Comparison of ENCODE assay signal across 15 cellular contexts in genomic region chr16:12319464-12320030, GRCh38.
DNase-seq lines count a peak whose midpoint lies in the region; ATAC-seq, FAIRE-seq and TF ChIP-seq lines count a peak whose summit lies in the region.
"Had no signal": no experiment of that assay in that cellular context is flagged by ENCODE, and none has a peak within 500 bp of the region (broad histone marks: within the 10 kb centered on the region; RNA-seq: fewer than 3 reads in every experiment).

No MANE protein-coding gene starts in this region.

- H3K4me3 ChIP-seq in A549 (no peak overlapping the region), endodermal cell (ENCODE audit: low read length) (no peak overlapping the region)
- H3K4me3 ChIP-seq: GM12878, tibial artery had no signal

- H2BK5ac ChIP-seq in H9 (ENCODE audit: insufficient read length, low read length): no peak overlapping the region

- H3K4me3 Mint-ChIP-seq in H9 (no peak overlapping the region), endodermal cell (peak overlapping the region; percentile 17)

- no peak overlapping the region for H2BK120ac ChIP-seq in H9 (ENCODE audit: low read depth, low read length, poor library complexity, severe bottlenecking)

- H3K9ac ChIP-seq in H9 (ENCODE audit: extremely low read depth, insufficient read length, low read length) (no peak overlapping the region), endodermal cell (ENCODE audit: extremely low read depth, low read length, poor library complexity, severe bottlenecking) (no peak overlapping the region)
- H3K9ac ChIP-seq: KMS-11 had no signal

- H3K79me1 ChIP-seq in H9 (ENCODE audit: insufficient read depth, low read depth, low read length, poor library complexity, severe bottlenecking): no peaks in the 10 kb centered on the region

- peaks cover 2% of the 10 kb centered on the region for H4K20me1 ChIP-seq in H9 (ENCODE audit: control insufficient read depth, insufficient read depth, insufficient read length)

- no peaks in the 10 kb centered on the region for H3K27me3 ChIP-seq in H9 (ENCODE audit: insufficient read depth, low read length)
- H3K27me3 ChIP-seq in endodermal cell (ENCODE audit: control insufficient read depth, insufficient read depth, low read length, poor library complexity, severe bottlenecking): no peaks in the 10 kb centered on the region
- H3K27me3 ChIP-seq: tibial artery had no signal

- H3K27me3 Mint-ChIP-seq in H9 (ENCODE audit: low read depth): no peaks in the 10 kb centered on the region
- H3K27me3 Mint-ChIP-seq in endodermal cell (ENCODE audit: insufficient read depth): peaks cover 27% of the 10 kb centered on the region

- peak overlapping the region; percentile 19; the same call in 1 of the 3 replicates for H3K4me2 ChIP-seq in A549
- H3K4me2 ChIP-seq in H9 (ENCODE audit: insufficient read depth, insufficient read length, low read length): no peak overlapping the region
- H3K4me2 ChIP-seq: KMS-11 had no signal

- 82% methylated on average over 8 of the region's 9 CpGs for WGBS in A549 (ENCODE audit: missing lambda C conversion rate)
- WGBS in H9 (ENCODE audit: extremely low coverage, insufficient read length, low lambda C conversion rate): no CpG with 5 or more reads among the region's 9 CpGs
- WGBS in endodermal cell (ENCODE audit: insufficient coverage in 1 of 2, insufficient read length in 1 of 2), 2 experiments: 67 to 73% methylated on average over 2 to 9 of the region's 9 CpGs

- no peak overlapping the region for H3K14ac ChIP-seq in H9 (ENCODE audit: insufficient read depth, low read length)

- H3K9me3 ChIP-seq in A549 (no peaks in the 10 kb centered on the region), H9 (ENCODE audit: control insufficient read depth, low read depth, low read length) (no peaks in the 10 kb centered on the region), endodermal cell (ENCODE audit: control insufficient read depth, low read length) (no peaks in the 10 kb centered on the region)
- H3K9me3 ChIP-seq: tibial artery had no signal

- TF ChIP-seq POLR2A in A549 (IDR thresholded peaks at IDR 0.05; ENCODE audit: low read length): no peak

- no peak for ATAC-seq in A549
- ATAC-seq in GM18517 (IDR thresholded peaks at IDR 0.05; ENCODE audit: unreplicated experiment): no peak
- ATAC-seq: GM12878, Panc1 had no signal

- no peak overlapping the region for H2AK5ac ChIP-seq in H9 (ENCODE audit: insufficient read length, low read length)

- POLR2A ChIA-PET in A549 (lab: Yijun Ruan, JAX): no interaction called here

- peaks cover 57 to 71% of the 10 kb centered on the region in 2 experiments for H3K4me1 Mint-ChIP-seq in H9
- H3K4me1 Mint-ChIP-seq in endodermal cell: peaks cover 77% of the 10 kb centered on the region

- H3K4me1 ChIP-seq in A549: peaks cover 32% of the 10 kb centered on the region
- peaks cover 5% of the 10 kb centered on the region; the same call in 1 of the 2 replicates for H3K4me1 ChIP-seq in H9 (ENCODE audit: insufficient read depth, low read length)
- H3K4me1 ChIP-seq in endodermal cell (ENCODE audit: control insufficient read depth, insufficient read depth, low read length): peaks cover 50% of the 10 kb centered on the region
- H3K4me1 ChIP-seq: tibial artery had no signal

- H2BK15ac ChIP-seq in H9 (ENCODE audit: low read depth, low read length): no peak overlapping the region

- no peak overlapping the region for H4K5ac ChIP-seq in H9 (ENCODE audit: insufficient read length, low read depth, low read length)

- no peak for TF ChIP-seq EP300 in A549 (IDR thresholded peaks at IDR 0.05)

- no peak overlapping the region for H3K56ac ChIP-seq in H9 (ENCODE audit: insufficient read length, low read depth, low read length)

- H3T11ph ChIP-seq in H9 (ENCODE audit: low read length): no peak overlapping the region

- no peaks in the 10 kb centered on the region for H3K23me2 ChIP-seq in H9 (ENCODE audit: insufficient read length, low read depth, low read length, poor library complexity, severe bottlenecking)

- no peak overlapping the region for H4K91ac ChIP-seq in H9 (ENCODE audit: insufficient read length, low read depth, low read length)

- H3K18ac ChIP-seq in H9 (ENCODE audit: insufficient read length, low read depth, low read length): no peak overlapping the region

- no peaks in the 10 kb centered on the region for H3K36me3 ChIP-seq in endodermal cell (ENCODE audit: control insufficient read depth, insufficient read depth, low read length)
- H3K36me3 ChIP-seq: tibial artery had no signal

- H4K8ac ChIP-seq in H9 (replicated peaks; ENCODE audit: insufficient read length, low read depth, low read length): no peak overlapping the region

- TF ChIP-seq CTCF in A549 (IDR thresholded peaks at IDR 0.05): no peak
- TF ChIP-seq CTCF in H9 (conservative IDR thresholded peaks at IDR 0.05): no peak
- no peak for TF ChIP-seq CTCF in endodermal cell (conservative IDR thresholded peaks at IDR 0.05)

- no peaks in the 10 kb centered on the region for H3K79me2 ChIP-seq in H9 (ENCODE audit: insufficient read depth, low read length)

- no peak overlapping the region for H2BK12ac ChIP-seq in H9 (ENCODE audit: insufficient read length, low read depth, low read length)

- no peak overlapping the region for H3K4ac ChIP-seq in H9 (ENCODE audit: low read depth, low read length)

- H3K36me3 Mint-ChIP-seq in H9 (ENCODE audit: insufficient read depth in 1 of 3, low read depth in 3 of 3) (no peaks in the 10 kb centered on the region), endodermal cell (ENCODE audit: low read depth) (no peaks in the 10 kb centered on the region)

- DNase-seq in A549 (ENCODE audit: low read depth in 1 of 2, low spot score in 1 of 2) (no peak), H9 (no peak), NCI-H2196 (lab: John Stamatoyannopoulos, UW; ENCODE audit: unreplicated experiment) (peak; percentile 77), endodermal cell (peak; percentile 65), medulla oblongata (ENCODE audit: extremely low spot score) (no peak)
- no peak for DNase-seq in NK-92 treated with Interleukin-12 subunit alpha and Interleukin-12 subunit beta, amount 100 ng/mL, for 24 hours (lab: John Stamatoyannopoulos, UW)
- DNase-seq in activated T-cell treated with anti-CD3 and anti-CD28 coated beads, Interleukin-2, amount 50 U/mL, for 1 hour: no peak
- DNase-seq: activated effector memory CD4-positive, alpha-beta T cell treated with anti-CD3 and anti-CD28 coated beads, Interleukin-2, amount 50 U/mL, for 16 hours; left ventricle myocardium superior; tibial artery had no signal

- H2AFZ ChIP-seq in H9 (ENCODE audit: low read length): no peak overlapping the region

- TF ChIP-seq RAD21 in A549 (conservative IDR thresholded peaks at IDR 0.05 in 1 of 2, IDR thresholded peaks at IDR 0.05 in 1 of 2): no peak

- H3K23ac ChIP-seq in H9 (ENCODE audit: insufficient read length, low read depth, low read length): no peak overlapping the region

- no peak overlapping the region for H2BK20ac ChIP-seq in H9 (ENCODE audit: low read depth, low read length, poor library complexity, severe bottlenecking)

- H3K27ac Mint-ChIP-seq in H9 (peak overlapping the region in 2 of 3 experiments; percentile 10 to 28; a peak in 2 of 7 replicates), endodermal cell (peak overlapping the region; percentile 90)

- CTCF ChIA-PET in A549 (lab: Yijun Ruan, JAX): interaction anchor here (0.7 to 1.6 kb wide), 3 partner anchors 8 to 73 kb away, joined by 3 read pairs; no protein-coding TSS in a partner anchor

- H3K9me3 Mint-ChIP-seq in H9 (no peaks in the 10 kb centered on the region; a peak in 1 of 5 replicates), endodermal cell (no peaks in the 10 kb centered on the region)

- H3K27ac ChIP-seq in A549 (peak overlapping the region in 1 of 2 experiments; percentile 10; a peak in 1 of 6 replicates), H9 (ENCODE audit: insufficient read length, low read depth, low read length) (no peak overlapping the region), endodermal cell (ENCODE audit: low read depth, low read length) (no peak overlapping the region)
- H3K27ac ChIP-seq: KMS-11, tibial artery, VCaP had no signal

- FAIRE-seq in A549 (lab: Jason Lieb, UNC): no peak
- FAIRE-seq: GM12878 had no signal

TF ChIP-seq in A549, 52 proteins besides CTCF, POLR2A, EP300 and RAD21:
- TF ChIP-seq CHD4 (IDR thresholded peaks at IDR 0.05; ENCODE audit: borderline replicate concordance) (no peak), CBX2 (IDR thresholded peaks at IDR 0.05; ENCODE audit: borderline replicate concordance, low read depth) (no peak), GATA3 (IDR thresholded peaks at IDR 0.05; ENCODE audit: borderline replicate concordance) (no peak), HOXB13 (CRISPR knock-in tag; IDR thresholded peaks at IDR 0.05; ENCODE audit: low read depth) (no peak), ATOH8 (CRISPR knock-in tag; IDR thresholded peaks at IDR 0.05; ENCODE audit: low read depth) (no peak), SREBF2 (IDR thresholded peaks at IDR 0.05) (no peak), EHMT2 (IDR thresholded peaks at IDR 0.05; ENCODE audit: low read depth) (no peak), CHD2 (IDR thresholded peaks at IDR 0.05; ENCODE audit: low read length, partially characterized antibody) (no peak), MYC (IDR thresholded peaks at IDR 0.05; ENCODE audit: borderline replicate concordance, low read length) (no peak), TFCP2L1 (CRISPR knock-in tag; IDR thresholded peaks at IDR 0.05) (no peak), PBX3 (IDR thresholded peaks at IDR 0.05) (no peak), HEYL (CRISPR knock-in tag; IDR thresholded peaks at IDR 0.05) (no peak)

Comparison
In these comparisons a context has a peak if more than half of its experiments do, and no peak if none do; other contexts are left out.
1. DNase-seq: peak in NCI-H2196 (single experiment) and endodermal cell (single experiment); none in A549 (0 of 2), H9 (single experiment), NK-92 treated with Interleukin-12 subunit alpha and Interleukin-12 subunit beta, amount 100 ng/mL, for 24 hours (single experiment), activated T-cell treated with anti-CD3 and anti-CD28 coated beads, Interleukin-2, amount 50 U/mL, for 1 hour (single experiment) and medulla oblongata (single experiment).